In genomic region chr17:74532115-74532514, GRCh38 we compare ENCODE assay signal across 10 cellular contexts. TPM values are rescaled to one million over a fixed set of nuclear protein-coding genes. Genes with fewer than 3 reads are reported as not detected.
DNase-seq lines count a peak whose midpoint lies in the region; ATAC-seq and TF ChIP-seq lines count a peak whose summit lies in the region.
"Had no signal": no experiment of that assay in that cellular context is flagged by ENCODE, and none has a peak within 500 bp of the region (broad histone marks: within the 10 kb centered on the region; RNA-seq: fewer than 3 reads in every experiment).

No MANE protein-coding gene starts in this region.

- no TSS peak for BruUV-seq in Calu3 (replicated peaks; lab: Mats Ljungman, UMichigan)

- H4K20me1 ChIP-seq in BLaER1 treated with 17β-estradiol and CSF1 and Interleukin-3, amounts not matched to agents 10 nM and 100 nM: peaks cover 0 to 5% (median 0%) of the 10 kb centered on the region in 11 experiments; a peak in 1 of 22 replicates
- H4K20me1 ChIP-seq in Karpas-422 (ENCODE audit: insufficient read depth, low read depth, low read length): no peaks in the 10 kb centered on the region

- ATAC-seq in activated CD8-positive, alpha-beta memory T cell treated with anti-CD3 and anti-CD28 coated beads, Interleukin-2, amount 10 ng/mL, durations not matched to agents 7 days and 5 days: no peak

- intact Hi-C loops in Calu3 (cut with micrococcal nuclease; ENCODE audit: unreplicated experiment): loop anchor here (5.0 kb wide), 1 partner anchor 155 kb away; no protein-coding TSS in a partner anchor

- peaks cover 0 to 22% (median 0%) of the 10 kb centered on the region in 11 experiments; a peak in 4 of 22 replicates for H3K9me3 ChIP-seq in BLaER1 treated with 17β-estradiol and CSF1 and Interleukin-3, amounts not matched to agents 10 nM and 100 nM (replicated peaks in 1 of 11)
- H3K9me3 ChIP-seq in Karpas-422 (ENCODE audit: low read length): no peaks in the 10 kb centered on the region

- no peaks in the 10 kb centered on the region for H3K36me3 Mint-ChIP-seq in activated CD8-positive, alpha-beta memory T cell treated with anti-CD3 and anti-CD28 coated beads, Interleukin-2, amount 10 ng/mL, durations not matched to agents 7 days and 5 days
- H3K36me3 Mint-ChIP-seq in Calu3 (ENCODE audit: insufficient read depth, unreplicated experiment): no peaks in the 10 kb centered on the region

- peak overlapping the region in 9 of 11 experiments; percentile 60 to 96 (median 79); a peak in 18 of 22 replicates for H3K27ac ChIP-seq in BLaER1 treated with 17β-estradiol and CSF1 and Interleukin-3, amounts not matched to agents 10 nM and 100 nM
- H3K27ac ChIP-seq in Karpas-422 (ENCODE audit: low read length): no peak overlapping the region

- H3K27me3 Mint-ChIP-seq in activated CD8-positive, alpha-beta memory T cell treated with anti-CD3 and anti-CD28 coated beads, Interleukin-2, amount 10 ng/mL, durations not matched to agents 7 days and 5 days: peaks cover 57% of the 10 kb centered on the region
- peaks cover 79% of the 10 kb centered on the region for H3K27me3 Mint-ChIP-seq in Calu3 (ENCODE audit: unreplicated experiment)

- H3K4me1 Mint-ChIP-seq in activated CD8-positive, alpha-beta memory T cell treated with anti-CD3 and anti-CD28 coated beads, Interleukin-2, amount 10 ng/mL, durations not matched to agents 7 days and 5 days: peaks cover 3% of the 10 kb centered on the region
- H3K4me1 Mint-ChIP-seq in Calu3 (ENCODE audit: low read depth, unreplicated experiment): no peaks in the 10 kb centered on the region

- H3K4me3 ChIP-seq in BLaER1 treated with 17β-estradiol and CSF1 and Interleukin-3, amounts not matched to agents 10 nM and 100 nM: peak overlapping the region in 8 of 10 experiments; percentile 48 to 80 (median 61); a peak in 16 of 20 replicates
- no peak overlapping the region for H3K4me3 ChIP-seq in Karpas-422 (ENCODE audit: low read length)

- H3K36me3 ChIP-seq in BLaER1 treated with 17β-estradiol and CSF1 and Interleukin-3, amounts not matched to agents 10 nM and 100 nM: peaks cover 0 to 16% (median 0%) of the 10 kb centered on the region in 11 experiments; a peak in 2 of 22 replicates
- H3K36me3 ChIP-seq in Karpas-422 (ENCODE audit: insufficient read depth, low read length): no peaks in the 10 kb centered on the region

- no peak for TF ChIP-seq CTCF in Calu3 (IDR thresholded peaks at IDR 0.05; ENCODE audit: unreplicated experiment)

- no peak overlapping the region for H2AFZ ChIP-seq in Karpas-422 (ENCODE audit: low read length)

- H3K27me3 ChIP-seq in BLaER1 treated with 17β-estradiol and CSF1 and Interleukin-3, amounts not matched to agents 10 nM and 100 nM: peaks cover 0 to 3% (median 0%) of the 10 kb centered on the region in 11 experiments; a peak in 1 of 22 replicates
- no peaks in the 10 kb centered on the region for H3K27me3 ChIP-seq in Karpas-422 (ENCODE audit: low read length)

- no peaks in the 10 kb centered on the region for H3K9me2 ChIP-seq in Karpas-422 (replicated peaks; ENCODE audit: insufficient read depth, low read length)

- H3K4me3 Mint-ChIP-seq in activated CD8-positive, alpha-beta memory T cell treated with anti-CD3 and anti-CD28 coated beads, Interleukin-2, amount 10 ng/mL, durations not matched to agents 7 days and 5 days: no peak overlapping the region
- no peak overlapping the region for H3K4me3 Mint-ChIP-seq in Calu3 (ENCODE audit: low read depth, unreplicated experiment)

- peak overlapping the region in 9 of 11 experiments; percentile 36 to 85 (median 76); a peak in 15 of 22 replicates for H3K9ac ChIP-seq in BLaER1 treated with 17β-estradiol and CSF1 and Interleukin-3, amounts not matched to agents 10 nM and 100 nM
- no peak overlapping the region for H3K9ac ChIP-seq in Karpas-422 (ENCODE audit: low read length)

- H3K4me1 ChIP-seq in BLaER1 treated with 17β-estradiol and CSF1 and Interleukin-3, amounts not matched to agents 10 nM and 100 nM: peaks cover 25 to 92% (median 71%) of the 10 kb centered on the region in 10 experiments
- H3K4me1 ChIP-seq in Karpas-422 (ENCODE audit: low read length): peaks cover 5% of the 10 kb centered on the region; the same call in 1 of the 2 replicates

- peak; percentile 53 for DNase-seq in Karpas-422
- peak; percentile 35 for DNase-seq in activated CD8-positive, alpha-beta memory T cell treated with anti-CD3 and anti-CD28 coated beads, Interleukin-2, amount 10 ng/mL, durations not matched to agents 7 days and 5 days
- peak; percentile 80 for DNase-seq in mesenteric fat pad (ENCODE audit: low spot score)
- no peak for DNase-seq in NCI-H2171 (lab: John Stamatoyannopoulos, UW)
- DNase-seq in LoVo (ENCODE audit: low spot score): no peak
- DNase-seq in Calu3: no peak
- DNase-seq in NCI-H510A (lab: John Stamatoyannopoulos, UW): no peak
- DNase-seq: activated CD4-positive, alpha-beta T cell treated with anti-CD3 and anti-CD28 coated beads for 4 hours had no signal

- H3K79me2 ChIP-seq in Karpas-422 (ENCODE audit: low read length): no peaks in the 10 kb centered on the region

- no peak overlapping the region for H3K27ac Mint-ChIP-seq in activated CD8-positive, alpha-beta memory T cell treated with anti-CD3 and anti-CD28 coated beads, Interleukin-2, amount 10 ng/mL, durations not matched to agents 7 days and 5 days
- no peak overlapping the region for H3K27ac Mint-ChIP-seq in Calu3 (ENCODE audit: unreplicated experiment)

- peak overlapping the region; percentile 22 to 96 (median 79) for H3K4me2 ChIP-seq in BLaER1 treated with 17β-estradiol and CSF1 and Interleukin-3, amounts not matched to agents 10 nM and 100 nM
- H3K4me2 ChIP-seq in Karpas-422 (ENCODE audit: low read depth, low read length, poor library complexity, severe bottlenecking): no peak overlapping the region

- no peaks in the 10 kb centered on the region for H3K9me3 Mint-ChIP-seq in activated CD8-positive, alpha-beta memory T cell treated with anti-CD3 and anti-CD28 coated beads, Interleukin-2, amount 10 ng/mL, durations not matched to agents 7 days and 5 days (ENCODE audit: low read depth)
- H3K9me3 Mint-ChIP-seq in Calu3 (ENCODE audit: low read depth, unreplicated experiment): no peaks in the 10 kb centered on the region

- CTCF ChIA-PET in activated CD8-positive, alpha-beta memory T cell treated with anti-CD3 and anti-CD28 coated beads, Interleukin-2, amount 10 ng/mL, durations not matched to agents 7 days and 5 days (lab: Charles Lee): interaction anchor here (0.6 to 3.0 kb wide), 7 partner anchors 14 to 226 kb away, joined by 3 to 27 read pairs (median 5); partner anchors contain the start of genes CD300C and GPR142
- CTCF ChIA-PET in Calu3 (lab: Charles Lee): interaction anchor here (1.0 to 2.2 kb wide), 3 partner anchors 137 to 164 kb away, joined by 3 to 16 read pairs (median 5); partner anchors contain the start of gene GPR142

RNA-seq across cellular contexts. Expression of gene CD300LB, which starts 0.8 kb away (rescaled TPM):
- total RNA-seq in Karpas-422 (2014; rRNA removed; shearing (Covaris generic); ENCODE audit: low replicate concordance): not detected in 2 replicates
- total RNA-seq in activated CD8-positive, alpha-beta memory T cell treated with anti-CD3 and anti-CD28 coated beads, Interleukin-2, amount 10 ng/mL, durations not matched to agents 7 days and 5 days: not detected
- 1.3 TPM for total RNA-seq in mesenteric fat pad
- not detected in 2 replicates for total RNA-seq in Calu3 (2022)
- total RNA-seq: pulmonary artery endothelial cell had no signal

RNA-seq across cellular contexts. Expression of gene CD300C, which starts 13.8 kb away (rescaled TPM):
- not detected in 2 replicates for total RNA-seq in Karpas-422 (2014; rRNA removed; shearing (Covaris generic); ENCODE audit: low replicate concordance)
- total RNA-seq in activated CD8-positive, alpha-beta memory T cell treated with anti-CD3 and anti-CD28 coated beads, Interleukin-2, amount 10 ng/mL, durations not matched to agents 7 days and 5 days: 1 to 10 TPM in 1 of 2 experiments, under 1 TPM in 1; 0.56 to 1.5 TPM
- total RNA-seq in mesenteric fat pad (4.1 TPM), Calu3 (2022) (not detected in 2 replicates)
- total RNA-seq: pulmonary artery endothelial cell had no signal

RNA-seq across cellular contexts. Expression of gene CD300H, which starts 35.2 kb away (rescaled TPM):
- total RNA-seq in Karpas-422 (2014; rRNA removed; shearing (Covaris generic); ENCODE audit: low replicate concordance): not detected in 2 replicates
- total RNA-seq in activated CD8-positive, alpha-beta memory T cell treated with anti-CD3 and anti-CD28 coated beads, Interleukin-2, amount 10 ng/mL, durations not matched to agents 7 days and 5 days: not detected
- total RNA-seq in mesenteric fat pad: not detected
- total RNA-seq in Calu3 (2022): not detected in 2 replicates
- total RNA-seq: pulmonary artery endothelial cell had no signal

RNA-seq across cellular contexts. Expression of gene CD300LD, which starts 60.0 kb away (rescaled TPM):
- total RNA-seq in Karpas-422 (2014; rRNA removed; shearing (Covaris generic); ENCODE audit: low replicate concordance): not detected in 2 replicates
- total RNA-seq in activated CD8-positive, alpha-beta memory T cell treated with anti-CD3 and anti-CD28 coated beads, Interleukin-2, amount 10 ng/mL, durations not matched to agents 7 days and 5 days: not detected
- total RNA-seq in mesenteric fat pad (not detected), Calu3 (2022) (not detected in 2 replicates)
- total RNA-seq: pulmonary artery endothelial cell had no signal

Comparison
In these comparisons a context has a peak if more than half of its experiments do, and no peak if none do; other contexts are left out.
1. DNase-seq: peak in Karpas-422 (single experiment), activated CD8-positive, alpha-beta memory T cell treated with anti-CD3 and anti-CD28 coated beads, Interleukin-2, amount 10 ng/mL, durations not matched to agents 7 days and 5 days (single experiment) and mesenteric fat pad (single experiment); none in NCI-H2171 (single experiment), LoVo (single experiment), Calu3 (single experiment) and NCI-H510A (single experiment).